ENCODE assay signal across 30 cellular contexts in genomic region chr5:111615054-111615453, GRCh38.
"Had no signal": no experiment of that assay in that cellular context is flagged by ENCODE, and none has a peak within 500 bp of the region (broad histone marks: within the 10 kb centered on the region; RNA-seq: fewer than 3 reads in every experiment).

No MANE protein-coding gene starts in this region.

- H3K27me3 ChIP-seq: brain microvascular endothelial cell, cardiac muscle cell had no signal

- ATAC-seq: activated CD8-positive, alpha-beta memory T cell treated with anti-CD3 and anti-CD28 coated beads, Interleukin-2, amount 10 ng/mL, durations not matched to agents 7 days and 5 days had no signal

- H3K27ac ChIP-seq: brain microvascular endothelial cell, cardiac muscle cell, KMS-11, PC-9, RWPE1, WERI-Rb-1 had no signal

- DNase-seq: activated CD4-positive, alpha-beta memory T cell treated with anti-CD3 and anti-CD28 coated beads, Interleukin-2, amount 10 ng/mL, durations not matched to agents 7 days and 5 days; activated CD4-positive, alpha-beta T cell treated with anti-CD3 and anti-CD28 coated beads for 1 hour; activated CD4-positive, alpha-beta T cell treated with anti-CD3 and anti-CD28 coated beads for 48 hours; activated CD4-positive, CD25-positive, alpha-beta regulatory T cell; activated CD8-positive, alpha-beta memory T cell treated with anti-CD3 and anti-CD28 coated beads for 24 hours; activated CD8-positive, alpha-beta memory T cell treated with anti-CD3 and anti-CD28 coated beads, Interleukin-2, amount 10 ng/mL, durations not matched to agents 7 days and 5 days; activated CD8-positive, alpha-beta memory T cell treated with anti-CD3 and anti-CD28 coated beads, Interleukin-2, amount 50 U/mL, for 48 hours; activated effector memory CD4-positive, alpha-beta T cell treated with Interleukin-2 at 50 U/mL for 16 hours; activated naive CD4-positive, alpha-beta T cell treated with anti-CD3 and anti-CD28 coated beads, Interleukin-2, amount 50 U/mL, for 16 hours; activated naive CD8-positive, alpha-beta T cell treated with anti-CD3 and anti-CD28 coated beads for 36 hours; activated T-cell treated with anti-CD3 and anti-CD28 coated beads, Interleukin-2, amount 50 U/mL, for 48 hours; amniotic stem cell; aorta; brain microvascular endothelial cell; MM.1S; MV-4-11; NCI-H1092; NCI-H1436 treated with DMSO at 0.1 percent for 48 hours; NCI-H1694 treated with DMSO at 0.1 percent for 48 hours; NCI-H2029; NCI-H345; NCI-H524 treated with DMSO at 0.1 percent for 48 hours; NCI-H748 treated with DMSO at 0.1 percent for 48 hours; PC-9; SW 1271; T1000; WERI-Rb-1 had no signal

- H3K4me3 ChIP-seq: cardiac muscle cell, PC-9 had no signal

- H3K36me3 ChIP-seq: brain microvascular endothelial cell, cardiac muscle cell, WERI-Rb-1 had no signal
